ENCODE assay signal across 9 cellular contexts in genomic region chr12:91877461-91878230, GRCh38.
DNase-seq lines count a peak whose midpoint lies in the region; ATAC-seq lines count a peak whose summit lies in the region.
"Had no signal": no experiment of that assay in that cellular context is flagged by ENCODE, and none has a peak within 500 bp of the region (broad histone marks: within the 10 kb centered on the region; RNA-seq: fewer than 3 reads in every experiment).

No MANE protein-coding gene starts in this region.

- ATAC-seq in HG03442 (IDR thresholded peaks at IDR 0.05; ENCODE audit: unreplicated experiment) (peak; percentile 32), HG02798 (IDR thresholded peaks at IDR 0.05; ENCODE audit: poor library complexity, unreplicated experiment) (no peak), HG03139 (IDR thresholded peaks at IDR 0.05; ENCODE audit: unreplicated experiment) (no peak), GM19328 (IDR thresholded peaks at IDR 0.05; ENCODE audit: unreplicated experiment) (no peak)

- peak; percentile 21 for DNase-seq in activated CD4-positive, alpha-beta T cell treated with anti-CD3 and anti-CD28 coated beads for 1 hour
- DNase-seq in effector CD4-positive, alpha-beta T cell = peak; percentile 50
- DNase-seq in stimulated activated CD8-positive, alpha-beta memory T cell treated with anti-CD3 and anti-CD28 coated beads, Interleukin-15, amount 100 ng/mL, for 1 hour (ENCODE audit: low read depth) = peak; percentile 19
- no peak for DNase-seq in C1 segment of cervical spinal cord (lab: John Stamatoyannopoulos, UW)
- DNase-seq: PC-9 had no signal

Comparison
In these comparisons a context has a peak if more than half of its experiments do, and no peak if none do; other contexts are left out.
1. DNase-seq: peak in activated CD4-positive, alpha-beta T cell treated with anti-CD3 and anti-CD28 coated beads for 1 hour (single experiment), effector CD4-positive, alpha-beta T cell (single experiment) and stimulated activated CD8-positive, alpha-beta memory T cell treated with anti-CD3 and anti-CD28 coated beads, Interleukin-15, amount 100 ng/mL, for 1 hour (single experiment); none in C1 segment of cervical spinal cord (0 of 14).